In the genomic region with DNA sequence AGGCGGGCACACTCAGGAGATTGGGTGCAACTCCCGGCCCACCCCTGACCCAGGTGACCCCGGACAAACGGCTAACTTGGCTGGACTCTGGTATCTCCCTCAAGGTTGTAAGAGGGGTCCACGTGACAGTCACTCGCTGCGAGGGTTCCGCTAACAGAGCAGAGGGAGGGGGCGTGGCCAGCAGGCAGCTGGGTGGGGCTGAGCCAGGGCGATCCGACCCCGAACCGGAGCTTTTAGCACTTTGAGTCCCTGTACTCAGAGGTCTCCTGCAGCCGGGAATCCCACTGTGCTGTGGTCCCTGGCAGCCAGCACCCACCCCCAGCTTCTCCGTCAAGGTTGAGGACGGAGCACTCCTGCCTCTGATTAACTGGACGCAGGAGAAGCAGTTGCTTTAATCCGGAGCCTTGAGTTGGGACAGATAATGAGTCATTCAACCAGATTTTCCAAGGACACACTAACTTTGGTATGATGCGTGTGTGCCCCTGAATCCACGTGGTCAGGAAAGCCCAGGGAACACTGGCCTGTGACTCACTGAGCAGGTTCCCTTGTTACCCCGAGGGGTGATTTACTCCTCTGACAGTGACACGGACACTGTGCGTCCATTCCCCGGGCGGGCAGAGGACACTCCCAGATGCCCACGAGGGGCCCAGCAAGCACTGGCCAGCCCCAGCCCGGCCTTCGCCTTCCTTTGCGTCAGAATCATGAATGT, we compare ENCODE assay signal across 1 cellular context.
TF ChIP-seq lines count a peak whose summit lies in the region.

No MANE protein-coding gene starts in this region.

TF ChIP-seq in HepG2, 621 proteins besides CTCF, POLR2A, EP300 and RAD21 (continued from another document and continues in another):
- TF ChIP-seq ARID5B (CRISPR knock-in tag; IDR thresholded peaks at IDR 0.05) (0 out of 2 replicates have a peak, but pooled peaks have one; percentile 22), KLF6 (CRISPR knock-in tag; IDR thresholded peaks at IDR 0.05) (peak; percentile 34; the same call in 1 of the 2 replicates), PBX2 (CRISPR knock-in tag; IDR thresholded peaks at IDR 0.05) (no peak), KDM5A (IDR thresholded peaks at IDR 0.05; ENCODE audit: borderline replicate concordance, low read length) (no peak), MEF2D (CRISPR knock-in tag; IDR thresholded peaks at IDR 0.05) (peak; percentile 43), SP1 (IDR thresholded peaks at IDR 0.05) (no peak), SP1 (CRISPR knock-in tag; IDR thresholded peaks at IDR 0.05) (no peak; the same call in 1 of the 2 replicates), ZFP91 (CRISPR knock-in tag; IDR thresholded peaks at IDR 0.05; ENCODE audit: borderline replicate concordance) (no peak), ZNF235 (CRISPR knock-in tag; IDR thresholded peaks at IDR 0.05; ENCODE audit: borderline replicate concordance) (no peak), ZNF580 (CRISPR knock-in tag; IDR thresholded peaks at IDR 0.05; ENCODE audit: borderline replicate concordance, low read depth) (peak; percentile 29; the same call in 1 of the 2 replicates), TP53 (CRISPR knock-in tag; conservative IDR thresholded peaks at IDR 0.05) (no peak), ZNF232 (CRISPR knock-in tag; IDR thresholded peaks at IDR 0.05; ENCODE audit: borderline replicate concordance) (peak; percentile 79; the same call in 1 of the 2 replicates), RCOR2 (CRISPR knock-in tag; IDR thresholded peaks at IDR 0.05) (0 out of 2 replicates have a peak, but pooled peaks have one; percentile 17), GFI1 (CRISPR knock-in tag; IDR thresholded peaks at IDR 0.05; ENCODE audit: borderline replicate concordance) (peak; percentile 55; the same call in 1 of the 2 replicates), KDM2A (CRISPR knock-in tag; IDR thresholded peaks at IDR 0.05; ENCODE audit: borderline replicate concordance, low read depth) (0 out of 2 replicates have a peak, but pooled peaks have one; percentile 17), ZNF501 (CRISPR knock-in tag; IDR thresholded peaks at IDR 0.05) (peak; percentile 49; the same call in 1 of the 2 replicates), DDIT3 (CRISPR knock-in tag; IDR thresholded peaks at IDR 0.05) (no peak), BCL6 (CRISPR knock-in tag; IDR thresholded peaks at IDR 0.05) (0 out of 2 replicates have a peak, but pooled peaks have one; percentile 10), ZSCAN25 (CRISPR knock-in tag; IDR thresholded peaks at IDR 0.05) (peak; percentile 54; the same call in 1 of the 2 replicates), NCOA2 (CRISPR knock-in tag; IDR thresholded peaks at IDR 0.05) (peak; percentile 27; the same call in 1 of the 2 replicates), USF2 (IDR thresholded peaks at IDR 0.05; ENCODE audit: low read depth, low read length) (peak; percentile 27), USF2 (CRISPR knock-in tag; IDR thresholded peaks at IDR 0.05; ENCODE audit: borderline replicate concordance) (peak; percentile 68; the same call in 1 of the 2 replicates), SOX6 (IDR thresholded peaks at IDR 0.05) (no peak), SOX6 (CRISPR knock-in tag; IDR thresholded peaks at IDR 0.05) (peak; percentile 56; the same call in 1 of the 2 replicates), ELF3 (CRISPR knock-in tag; IDR thresholded peaks at IDR 0.05) (no peak), HOXA3 (CRISPR knock-in tag; IDR thresholded peaks at IDR 0.05) (peak; percentile 51), ZHX1 (CRISPR knock-in tag; IDR thresholded peaks at IDR 0.05; ENCODE audit: low read depth) (0 out of 2 replicates have a peak, but pooled peaks have one; percentile 37), ZNF570 (CRISPR knock-in tag; IDR thresholded peaks at IDR 0.05; ENCODE audit: borderline replicate concordance) (no peak), HNRNPUL1 (IDR thresholded peaks at IDR 0.05; ENCODE audit: low read depth, low read length) (no peak), HNF1A (IDR thresholded peaks at IDR 0.05; ENCODE audit: low read depth) (no peak), HNF1A (CRISPR knock-in tag; IDR thresholded peaks at IDR 0.05; ENCODE audit: borderline replicate concordance) (0 out of 2 replicates have a peak, but pooled peaks have one; percentile 35), YY1 (IDR thresholded peaks at IDR 0.05; ENCODE audit: insufficient read depth, insufficient replicate concordance, low read depth, low read length) (no peak), ZNF441 (CRISPR knock-in tag; IDR thresholded peaks at IDR 0.05; ENCODE audit: borderline replicate concordance) (peak; percentile 20; the same call in 1 of the 2 replicates), ZBTB3 (CRISPR knock-in tag; IDR thresholded peaks at IDR 0.05; ENCODE audit: borderline replicate concordance, low read depth) (no peak), KDM1A (CRISPR knock-in tag; IDR thresholded peaks at IDR 0.05) (no peak), SRSF1 (optimal IDR thresholded peaks at IDR 0.05; ENCODE audit: low read depth, low read length) (no peak)
- TF ChIP-seq, protein P1, sequence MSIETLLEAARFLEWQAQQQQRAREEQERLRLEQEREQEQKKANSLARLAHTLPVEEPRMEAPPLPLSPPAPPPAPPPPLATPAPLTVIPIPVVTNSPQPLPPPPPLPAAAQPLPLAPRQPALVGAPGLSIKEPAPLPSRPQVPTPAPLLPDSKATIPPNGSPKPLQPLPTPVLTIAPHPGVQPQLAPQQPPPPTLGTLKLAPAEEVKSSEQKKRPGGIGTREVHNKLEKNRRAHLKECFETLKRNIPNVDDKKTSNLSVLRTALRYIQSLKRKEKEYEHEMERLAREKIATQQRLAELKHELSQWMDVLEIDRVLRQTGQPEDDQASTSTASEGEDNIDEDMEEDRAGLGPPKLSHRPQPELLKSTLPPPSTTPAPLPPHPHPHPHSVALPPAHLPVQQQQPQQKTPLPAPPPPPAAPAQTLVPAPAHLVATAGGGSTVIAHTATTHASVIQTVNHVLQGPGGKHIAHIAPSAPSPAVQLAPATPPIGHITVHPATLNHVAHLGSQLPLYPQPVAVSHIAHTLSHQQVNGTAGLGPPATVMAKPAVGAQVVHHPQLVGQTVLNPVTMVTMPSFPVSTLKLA (IDR thresholded peaks at IDR 0.05) = peak; percentile 57
